In genomic region chr7:122885583-122886356, GRCh38 we compare ENCODE assay signal across 8 cellular contexts. TPM values are rescaled to one million over a fixed set of nuclear protein-coding genes. Genes with fewer than 3 reads are reported as not detected.
DNase-seq lines count a peak whose midpoint lies in the region; ATAC-seq and TF ChIP-seq lines count a peak whose summit lies in the region.

No MANE protein-coding gene starts in this region.

- H3K4me3 ChIP-seq in iPS-11a (ENCODE audit: low read depth, low read length) (peak overlapping the region; percentile 75), skeletal muscle cell (ENCODE audit: low read depth, low read length) (peak overlapping the region; percentile 63)

- H3K36me3 Mint-ChIP-seq in activated CD8-positive, alpha-beta memory T cell treated with anti-CD3 and anti-CD28 coated beads, Interleukin-2, amount 10 ng/mL, durations not matched to agents 7 days and 5 days, result no peaks in the 10 kb centered on the region
- H3K36me3 Mint-ChIP-seq in immature natural killer cell, result no peaks in the 10 kb centered on the region

- CTCF ChIA-PET in activated CD8-positive, alpha-beta memory T cell treated with anti-CD3 and anti-CD28 coated beads, Interleukin-2, amount 10 ng/mL, durations not matched to agents 7 days and 5 days (lab: Charles Lee), result no interaction called here
- CTCF ChIA-PET in HEK293T (lab: Yijun Ruan, JAX), result interaction anchor here (0.6 kb wide), 1 partner anchor 1254 kb away, joined by 3 read pairs; no protein-coding TSS in a partner anchor

- peak; percentile 22 for ATAC-seq in activated CD8-positive, alpha-beta memory T cell treated with anti-CD3 and anti-CD28 coated beads, Interleukin-2, amount 10 ng/mL, durations not matched to agents 7 days and 5 days

- peaks cover 50% of the 10 kb centered on the region for H3K27me3 Mint-ChIP-seq in activated CD8-positive, alpha-beta memory T cell treated with anti-CD3 and anti-CD28 coated beads, Interleukin-2, amount 10 ng/mL, durations not matched to agents 7 days and 5 days
- H3K27me3 Mint-ChIP-seq in immature natural killer cell (ENCODE audit: low read depth in 3 of 3), result peaks cover 9 to 19% (median 14%) of the 10 kb centered on the region in 3 donors

- peak overlapping the region; percentile 43 for H3K4me3 Mint-ChIP-seq in activated CD8-positive, alpha-beta memory T cell treated with anti-CD3 and anti-CD28 coated beads, Interleukin-2, amount 10 ng/mL, durations not matched to agents 7 days and 5 days
- H3K4me3 Mint-ChIP-seq in immature natural killer cell, result peak overlapping the region in 2 of 5 donors; percentile 38 to 41

- no peak overlapping the region for H3K27ac Mint-ChIP-seq in activated CD8-positive, alpha-beta memory T cell treated with anti-CD3 and anti-CD28 coated beads, Interleukin-2, amount 10 ng/mL, durations not matched to agents 7 days and 5 days
- no peak overlapping the region for H3K27ac Mint-ChIP-seq in immature natural killer cell

- H3K9me3 Mint-ChIP-seq in activated CD8-positive, alpha-beta memory T cell treated with anti-CD3 and anti-CD28 coated beads, Interleukin-2, amount 10 ng/mL, durations not matched to agents 7 days and 5 days (ENCODE audit: low read depth), result no peaks in the 10 kb centered on the region
- H3K9me3 Mint-ChIP-seq in immature natural killer cell, result peaks cover 9 to 48% (median 26%) of the 10 kb centered on the region in 6 donors

- DNase-seq in activated CD8-positive, alpha-beta memory T cell treated with anti-CD3 and anti-CD28 coated beads, Interleukin-2, amount 10 ng/mL, durations not matched to agents 7 days and 5 days, result no peak
- no peak for DNase-seq in activated CD8-positive, alpha-beta memory T cell treated with anti-CD3 and anti-CD28 coated beads for 24 hours
- DNase-seq in HEK293T (ENCODE audit: extremely low spot score) (peak; percentile 49), NCI-H1105 (lab: John Stamatoyannopoulos, UW) (peak; percentile 56), astrocyte of the hippocampus (ENCODE audit: low read depth, low spot score) (peak; percentile 63), skeletal muscle cell (ENCODE audit: low read depth) (no peak), immature natural killer cell (no peak)

- H3K4me1 Mint-ChIP-seq in activated CD8-positive, alpha-beta memory T cell treated with anti-CD3 and anti-CD28 coated beads, Interleukin-2, amount 10 ng/mL, durations not matched to agents 7 days and 5 days, result peaks cover 7% of the 10 kb centered on the region
- H3K4me1 Mint-ChIP-seq in immature natural killer cell, result no peaks in the 10 kb centered on the region

- POLR2A ChIA-PET in HEK293T (lab: Yijun Ruan, JAX), result interaction anchor here (0.6 to 1.2 kb wide), 4 partner anchors 71 to 1772 kb away, joined by 3 read pairs; no protein-coding TSS in a partner anchor

TF ChIP-seq in HEK293T, 16 proteins besides CTCF, POLR2A, EP300 and RAD21:
- TF ChIP-seq SUZ12 (IDR thresholded peaks at IDR 0.05) (no peak), BHLHE40 (IDR thresholded peaks at IDR 0.05; ENCODE audit: borderline replicate concordance) (no peak), FOXM1 (IDR thresholded peaks at IDR 0.05; ENCODE audit: borderline replicate concordance) (no peak), CTBP1 (IDR thresholded peaks at IDR 0.05; ENCODE audit: borderline replicate concordance) (no peak), FOXA1 (IDR thresholded peaks at IDR 0.05) (no peak), NFRKB (IDR thresholded peaks at IDR 0.05) (no peak), HDGF (IDR thresholded peaks at IDR 0.05; ENCODE audit: borderline replicate concordance) (no peak), ZNF384 (IDR thresholded peaks at IDR 0.05) (no peak), LEF1 (IDR thresholded peaks at IDR 0.05; ENCODE audit: borderline replicate concordance) (no peak), L3MBTL2 (conservative IDR thresholded peaks at IDR 0.05) (no peak), ELF4 (IDR thresholded peaks at IDR 0.05) (no peak), SP1 (IDR thresholded peaks at IDR 0.05) (no peak), FOXK2 (IDR thresholded peaks at IDR 0.05) (no peak), TARDBP (IDR thresholded peaks at IDR 0.05) (no peak), PKNOX1 (IDR thresholded peaks at IDR 0.05) (no peak), ARNT (IDR thresholded peaks at IDR 0.05) (no peak)
TF ChIP-seq in HEK293T: peak in this region for 0.

RNA-seq across cellular contexts. Expression of gene CADPS2, which starts 0.5 kb away (rescaled TPM):
- total RNA-seq in activated CD8-positive, alpha-beta memory T cell treated with anti-CD3 and anti-CD28 coated beads, Interleukin-2, amount 10 ng/mL, durations not matched to agents 7 days and 5 days, result not detected
- polyA plus RNA-seq in immature natural killer cell, result not detected

Comparison
In these comparisons a context has a peak if more than half of its experiments do, and no peak if none do; other contexts are left out.
1. DNase-seq: peak in HEK293T (single experiment), NCI-H1105 (single experiment) and astrocyte of the hippocampus (single experiment); none in activated CD8-positive, alpha-beta memory T cell treated with anti-CD3 and anti-CD28 coated beads, Interleukin-2, amount 10 ng/mL, durations not matched to agents 7 days and 5 days (single experiment), activated CD8-positive, alpha-beta memory T cell treated with anti-CD3 and anti-CD28 coated beads for 24 hours (single experiment), skeletal muscle cell (single experiment) and immature natural killer cell (0 of 3).